8 cellular contexts compared by ENCODE assay signal in the genomic region with DNA sequence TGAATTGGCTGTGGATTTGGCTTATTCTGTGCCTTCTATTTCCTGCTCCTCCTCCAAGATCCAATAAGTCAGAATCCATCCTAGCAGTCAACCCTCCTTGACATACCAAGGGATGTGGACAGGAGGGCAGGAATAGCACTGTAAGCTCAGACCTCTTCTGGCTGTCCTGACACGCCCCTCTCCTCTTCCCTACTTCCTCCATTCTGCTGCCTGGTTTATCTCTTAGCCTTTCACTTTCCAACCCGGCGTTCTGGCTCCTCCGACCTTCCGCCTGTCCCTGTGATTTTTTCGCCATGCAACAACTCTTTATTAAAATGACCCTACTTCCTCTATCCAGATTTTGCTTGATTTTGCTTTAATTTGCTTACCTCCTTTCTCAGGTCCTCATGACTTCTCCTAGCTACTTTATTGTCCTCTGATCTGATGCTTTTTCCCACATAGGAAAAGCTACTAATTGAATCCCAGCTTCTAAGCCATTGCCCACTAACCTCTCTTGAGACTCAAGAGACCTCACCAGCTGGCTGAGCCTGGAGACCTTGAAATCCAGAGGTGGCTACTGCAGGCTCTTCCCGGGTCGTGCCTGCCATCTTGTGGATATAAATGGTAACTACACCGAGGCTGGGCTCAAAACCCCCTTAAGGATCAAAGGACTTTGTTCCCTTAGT.
A peak's percentile ranks its signal among the peaks of the same experiment; 100 is the strongest.
DNase-seq lines count a peak whose midpoint lies in the region; ATAC-seq, FAIRE-seq and TF ChIP-seq lines count a peak whose summit lies in the region.

No MANE protein-coding gene starts in this region.

- H3K36me3 ChIP-seq in hepatocyte (replicated peaks; ENCODE audit: insufficient read depth, low read depth) = no peaks in the 10 kb centered on the region
- H3K36me3 ChIP-seq in smooth muscle cell (ENCODE audit: low read depth) = no peaks in the 10 kb centered on the region

- no peaks in the 10 kb centered on the region for H3F3A ChIP-seq in smooth muscle cell (ENCODE audit: low read depth)

- no peaks in the 10 kb centered on the region for H3K27me3 ChIP-seq in hepatocyte
- H3K27me3 ChIP-seq in smooth muscle cell (ENCODE audit: low read depth) = no peaks in the 10 kb centered on the region

- no peaks in the 10 kb centered on the region for H3K4me1 ChIP-seq in hepatocyte (ENCODE audit: insufficient read depth)
- no peaks in the 10 kb centered on the region for H3K4me1 ChIP-seq in smooth muscle cell (ENCODE audit: low read depth)

- H3K27ac ChIP-seq in hepatocyte = no peak overlapping the region
- H3K27ac ChIP-seq in smooth muscle cell (ENCODE audit: low read depth) = no peak overlapping the region

- no peak overlapping the region for H3K9ac ChIP-seq in smooth muscle cell (ENCODE audit: low read depth)

- peak; percentile 35 to 52 for DNase-seq in SHP77 (lab: John Stamatoyannopoulos, UW)
- peak in 37 of 56 donors; percentile 3 to 68 (median 19) for DNase-seq in amygdala (lab: John Stamatoyannopoulos, UW)
- peak; percentile 78 for DNase-seq in hepatocyte (ENCODE audit: low spot score)
- DNase-seq in smooth muscle cell (lab: John Stamatoyannopoulos, UW; ENCODE audit: unreplicated experiment) = peak; percentile 7

- H2AFZ ChIP-seq in hepatocyte (no peak overlapping the region), smooth muscle cell (ENCODE audit: low read depth) (no peak overlapping the region)

- no peaks in the 10 kb centered on the region for H3K79me2 ChIP-seq in hepatocyte
- H3K79me2 ChIP-seq in smooth muscle cell (ENCODE audit: low read depth) = no peaks in the 10 kb centered on the region

- TF ChIP-seq CTCF in LNCAP (IDR thresholded peaks at IDR 0.05) (peak; percentile 83), hepatocyte (IDR thresholded peaks at IDR 0.05; ENCODE audit: poor library complexity) (peak; percentile 92), smooth muscle cell (IDR thresholded peaks at IDR 0.05; ENCODE audit: borderline replicate concordance, insufficient read depth, poor library complexity, severe bottlenecking) (peak; percentile 93)

- H4K20me1 ChIP-seq in hepatocyte (ENCODE audit: insufficient read depth, poor library complexity, severe bottlenecking) = no peaks in the 10 kb centered on the region
- H4K20me1 ChIP-seq in smooth muscle cell (ENCODE audit: low read depth) = no peaks in the 10 kb centered on the region

- peak; percentile 69 for ATAC-seq in GM21786 (IDR thresholded peaks at IDR 0.05; ENCODE audit: unreplicated experiment)
- ATAC-seq in GM19328 (IDR thresholded peaks at IDR 0.05; ENCODE audit: unreplicated experiment) = no peak

- peak; percentile 15 for FAIRE-seq in G401.6 (lab: Jason Lieb, UNC)

- H3K4me3 ChIP-seq in hepatocyte (no peak overlapping the region), smooth muscle cell (no peak overlapping the region)

- H3K9me2 ChIP-seq in hepatocyte (replicated peaks; ENCODE audit: insufficient read depth) = no peaks in the 10 kb centered on the region

- 31% methylated on average over 9 of the region's 9 CpGs for WGBS in hepatocyte (ENCODE audit: low lambda C conversion rate, missing lambda C conversion rate)
- WGBS in smooth muscle cell (ENCODE audit: low lambda C conversion rate) = 48% methylated on average over 9 of the region's 9 CpGs

- H3K4me2 ChIP-seq in hepatocyte (peak overlapping the region; percentile 39), smooth muscle cell (no peak overlapping the region)

- no peaks in the 10 kb centered on the region for H3K9me3 ChIP-seq in hepatocyte (ENCODE audit: low read depth)
- no peaks in the 10 kb centered on the region for H3K9me3 ChIP-seq in smooth muscle cell (replicated peaks; ENCODE audit: low read depth)

Comparison
In these comparisons a context has a peak if more than half of its experiments do, and no peak if none do; other contexts are left out.
1. DNase-seq: peak in every context shown above with its lines; median percentile 78 in hepatocyte; 44 in SHP77; 19 in amygdala; 7 in smooth muscle cell.